ENCODE assay signal across 10 cellular contexts in the genomic region with DNA sequence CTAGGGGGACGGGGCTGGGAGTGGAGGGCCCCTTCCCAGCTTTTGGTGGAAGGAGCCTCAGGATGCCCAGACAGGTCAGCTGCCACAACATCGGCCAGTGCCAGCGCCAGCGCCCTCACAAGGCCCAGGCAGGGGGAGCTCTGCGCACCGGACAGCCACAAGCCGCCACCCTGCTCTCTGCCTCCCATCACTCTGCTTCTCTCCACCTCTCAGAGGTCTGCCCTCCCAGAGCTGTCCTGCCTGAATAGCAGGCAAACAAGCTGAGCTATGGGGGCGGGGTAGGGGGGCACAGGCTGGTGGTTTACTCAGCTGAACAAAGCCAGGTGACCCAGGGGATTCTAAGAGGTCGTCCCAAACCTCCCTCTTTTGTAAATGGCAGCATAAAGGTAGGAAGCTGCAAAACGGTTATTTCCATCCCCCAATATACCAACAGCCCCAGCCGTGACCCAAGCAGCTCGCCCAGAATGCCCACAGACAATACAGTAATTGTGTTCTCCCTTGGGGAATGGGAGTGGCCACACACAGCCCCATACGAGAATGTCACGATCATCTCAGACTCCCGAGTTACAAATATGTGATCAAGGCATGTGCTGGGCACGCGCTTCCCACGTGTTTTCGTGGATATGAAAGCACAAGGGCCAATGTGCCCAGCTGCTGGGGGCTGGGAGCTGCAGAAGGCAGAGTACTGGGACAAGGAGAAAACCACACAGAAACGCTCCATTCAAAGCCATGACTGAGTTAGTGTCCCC. TPM values are rescaled to one million over a fixed set of nuclear protein-coding genes. Genes with fewer than 3 reads are reported as not detected.
DNase-seq lines count a peak whose midpoint lies in the region; ATAC-seq and TF ChIP-seq lines count a peak whose summit lies in the region.
"Had no signal": no experiment of that assay in that cellular context is flagged by ENCODE, and none has a peak within 500 bp of the region (broad histone marks: within the 10 kb centered on the region; RNA-seq: fewer than 3 reads in every experiment).

No MANE protein-coding gene starts in this region.

- peak overlapping the region in 1 of 2 experiments; percentile 31 for H2BK12ac ChIP-seq in mesenchymal stem cell (ENCODE audit: low read length in 2 of 2)

- peaks cover 34% of the 10 kb centered on the region for H3K79me1 ChIP-seq in mesenchymal stem cell (replicated peaks; ENCODE audit: low read length, poor library complexity, severe bottlenecking)

- H3K27ac ChIP-seq in angular gyrus (ENCODE audit: low read depth, low read length) (peak overlapping the region; percentile 98), mesenchymal stem cell (ENCODE audit: low read length, poor library complexity, severe bottlenecking) (no peak overlapping the region), subcutaneous abdominal adipose tissue (ENCODE audit: low read depth, low read length) (peak overlapping the region; percentile 83)
- H3K27ac ChIP-seq: WERI-Rb-1 had no signal

- no peak overlapping the region for H2AFZ ChIP-seq in mesenchymal stem cell (ENCODE audit: low read depth, low read length)

- H4K91ac ChIP-seq in mesenchymal stem cell (ENCODE audit: low read length): no peak overlapping the region

- H3K23ac ChIP-seq in mesenchymal stem cell (ENCODE audit: low read length in 2 of 2): no peak overlapping the region

- H3K4ac ChIP-seq in mesenchymal stem cell (ENCODE audit: low read depth in 1 of 2, low read length in 2 of 2): no peak overlapping the region

- H3K36me3 ChIP-seq in mesenchymal stem cell (ENCODE audit: control insufficient read depth in 1 of 2, insufficient read depth in 2 of 2, low read depth in 1 of 2, low read length in 2 of 2) (peaks cover 0 to 18% of the 10 kb centered on the region in 2 experiments), subcutaneous abdominal adipose tissue (ENCODE audit: control insufficient read depth in 5 of 5, insufficient read depth in 5 of 5, low read length in 5 of 5) (peaks cover 0 to 6% (median 0%) of the 10 kb centered on the region in 5 donors)

- H2AK5ac ChIP-seq in mesenchymal stem cell (ENCODE audit: low read length, severe bottlenecking): no peak overlapping the region

- no peak overlapping the region for H3K14ac ChIP-seq in mesenchymal stem cell (ENCODE audit: low read length in 2 of 2)

- H3K27me3 ChIP-seq in mesenchymal stem cell (ENCODE audit: control insufficient read depth in 1 of 2, insufficient read depth in 1 of 2, low read length in 2 of 2) (no peaks in the 10 kb centered on the region), subcutaneous abdominal adipose tissue (ENCODE audit: control insufficient read depth in 5 of 5, insufficient read depth in 4 of 5, low read length in 5 of 5) (no peaks in the 10 kb centered on the region)

- TF ChIP-seq CTCF in omental fat pad (IDR thresholded peaks at IDR 0.05): no peak

- H3K9me3 ChIP-seq in mesenchymal stem cell (ENCODE audit: control insufficient read depth, low read length) (no peaks in the 10 kb centered on the region), subcutaneous abdominal adipose tissue (ENCODE audit: control insufficient read depth in 5 of 5, low read length in 5 of 5) (no peaks in the 10 kb centered on the region)

- no peak for ATAC-seq in HG03521 (IDR thresholded peaks at IDR 0.05; ENCODE audit: unreplicated experiment)
- ATAC-seq in omental fat pad (ENCODE audit: low FRiP score): no peak

- H4K8ac ChIP-seq in mesenchymal stem cell (ENCODE audit: low read length): peak overlapping the region; percentile 55

- H3K9ac ChIP-seq in mesenchymal stem cell (ENCODE audit: low read length) (peak overlapping the region; percentile 58), subcutaneous abdominal adipose tissue (ENCODE audit: low read length in 5 of 5) (peak overlapping the region in 2 of 5 donors; percentile 30 to 49)

- no peak overlapping the region for H2BK120ac ChIP-seq in mesenchymal stem cell (ENCODE audit: low read depth, low read length)

- H2BK5ac ChIP-seq in mesenchymal stem cell (ENCODE audit: low read depth, low read length, poor library complexity, severe bottlenecking): no peak overlapping the region

- H2BK15ac ChIP-seq in mesenchymal stem cell (ENCODE audit: low read depth, poor library complexity, severe bottlenecking): no peak overlapping the region

- H3K4me1 ChIP-seq in mesenchymal stem cell (ENCODE audit: control insufficient read depth, insufficient read depth, low read depth, low read length) (peaks cover 3% of the 10 kb centered on the region), subcutaneous abdominal adipose tissue (ENCODE audit: control insufficient read depth in 5 of 5, insufficient read depth in 5 of 5, low read length in 5 of 5) (peaks cover 35 to 91% (median 88%) of the 10 kb centered on the region in 5 donors)

- no peak overlapping the region for H3K4me3 ChIP-seq in mesenchymal stem cell (ENCODE audit: insufficient read depth in 1 of 2, low read depth in 1 of 2, low read length in 2 of 2)
- H3K4me3 ChIP-seq in subcutaneous abdominal adipose tissue (ENCODE audit: low read depth in 1 of 5, low read length in 5 of 5): peak overlapping the region in 2 of 5 donors; percentile 8 to 9
- H3K4me3 ChIP-seq: K562 had no signal

- 89% methylated on average over 17 of the region's 20 CpGs for WGBS in mesenchymal stem cell

- no peak overlapping the region for H3K4me2 ChIP-seq in mesenchymal stem cell (ENCODE audit: low read length, poor library complexity, severe bottlenecking)

- H3K18ac ChIP-seq in mesenchymal stem cell (ENCODE audit: low read depth in 1 of 2, low read length in 2 of 2): peak overlapping the region; percentile 24 to 32

- peak; percentile 35 for DNase-seq in NCI-H146 (lab: John Stamatoyannopoulos, UW)
- no peak for DNase-seq in NCI-H146 treated with DMSO at 0.1 percent for 48 hours (lab: John Stamatoyannopoulos, UW; ENCODE audit: unreplicated experiment)
- no peak for DNase-seq in mesenchymal stem cell
- no peak for DNase-seq in kidney tubule cell (ENCODE audit: low spot score)
- no peak for DNase-seq in omental fat pad (ENCODE audit: low spot score)
- DNase-seq: WERI-Rb-1 had no signal

RNA-seq across cellular contexts. Expression of gene FAM53B, which starts 19.7 kb away (rescaled TPM):
- polyA plus RNA-seq in mesenchymal stem cell (2013, experiment 1 of 2): 8.0 TPM
- 7.7 TPM for polyA plus RNA-seq in mesenchymal stem cell (2013, experiment 2 of 2)
- total RNA-seq in omental fat pad: 10 to 100 TPM; 21.9 to 42.6 (median 32.2) TPM
